8 cellular contexts compared by ENCODE assay signal in genomic region chr19:10505583-10506229, GRCh38. TPM values are rescaled to one million over a fixed set of nuclear protein-coding genes. Genes with fewer than 3 reads are reported as not detected.
A peak's percentile ranks its signal among the peaks of the same experiment; 100 is the strongest.
DNase-seq lines count a peak whose midpoint lies in the region; ATAC-seq lines count a peak whose summit lies in the region.

No MANE protein-coding gene starts in this region.

- ATAC-seq in GM19324 (IDR thresholded peaks at IDR 0.05; ENCODE audit: low FRiP score, unreplicated experiment) (no peak), HG02885 (IDR thresholded peaks at IDR 0.05; ENCODE audit: poor library complexity, unreplicated experiment) (no peak)

- H3K4me1 Mint-ChIP-seq in CD4-positive, alpha-beta memory T cell: peaks cover 15 to 43% (median 27%) of the 10 kb centered on the region in 4 donors
- peaks cover 25% of the 10 kb centered on the region for H3K4me1 Mint-ChIP-seq in T-helper 1 cell treated with Interleukin-12 subunit alpha and Interleukin-12 subunit beta and Interleukin-4 antibody, amounts not matched to agents 30 μg/mL and 1 μg/mL, for 36 hours (ENCODE audit: low read depth)

- H3K27ac ChIP-seq in CD4-positive, alpha-beta memory T cell (ENCODE audit: low read depth, low read length): no peak overlapping the region

- H3K27ac Mint-ChIP-seq in CD4-positive, alpha-beta memory T cell: peak overlapping the region; percentile 42 to 84 (median 73)
- H3K27ac Mint-ChIP-seq in T-helper 1 cell treated with Interleukin-12 subunit alpha and Interleukin-12 subunit beta and Interleukin-4 antibody, amounts not matched to agents 30 μg/mL and 1 μg/mL, for 36 hours: peak overlapping the region; percentile 70

- no peaks in the 10 kb centered on the region for H3K9me3 ChIP-seq in CD4-positive, alpha-beta memory T cell (ENCODE audit: control insufficient read depth in 1 of 2, low read length in 2 of 2)

- H3K36me3 ChIP-seq in CD4-positive, alpha-beta memory T cell (ENCODE audit: insufficient read depth, low read length): no peaks in the 10 kb centered on the region

- H3K36me3 Mint-ChIP-seq in CD4-positive, alpha-beta memory T cell: peaks cover 0 to 5% of the 10 kb centered on the region in 2 donors
- peaks cover 2% of the 10 kb centered on the region for H3K36me3 Mint-ChIP-seq in T-helper 1 cell treated with Interleukin-12 subunit alpha and Interleukin-12 subunit beta and Interleukin-4 antibody, amounts not matched to agents 30 μg/mL and 1 μg/mL, for 36 hours (ENCODE audit: low read depth)

- H3K27me3 Mint-ChIP-seq in CD4-positive, alpha-beta memory T cell: no peaks in the 10 kb centered on the region
- no peaks in the 10 kb centered on the region for H3K27me3 Mint-ChIP-seq in T-helper 1 cell treated with Interleukin-12 subunit alpha and Interleukin-12 subunit beta and Interleukin-4 antibody, amounts not matched to agents 30 μg/mL and 1 μg/mL, for 36 hours (ENCODE audit: low read depth)

- CTCF ChIA-PET in CD4-positive, alpha-beta memory T cell (lab: Charles Lee; ENCODE audit: partially characterized antibody): interaction anchor here (0.7 to 3.2 kb wide), 10 partner anchors 9 to 139 kb away, joined by 3 to 12 read pairs (median 4); no protein-coding TSS in a partner anchor

- intact Hi-C loops in CD4-positive, alpha-beta memory T cell (cut with micrococcal nuclease): loop anchor here (1.0 to 10.0 kb wide), 4 partner anchors 37 to 199 kb away; partner anchors contain the start of genes ATG4D and QTRT1

- POLR2A ChIA-PET in CD4-positive, alpha-beta memory T cell (lab: Charles Lee; ENCODE audit: partially characterized antibody): interaction anchor here (0.5 to 1.5 kb wide), 3 partner anchors 53 to 62 kb away, joined by 3 to 10 read pairs (median 4); partner anchors contain the start of gene KRI1

- H3K4me3 ChIP-seq in CD4-positive, alpha-beta memory T cell (ENCODE audit: low read length in 2 of 2): no peak overlapping the region

- peak overlapping the region in 6 of 8 donors; percentile 26 to 80 (median 66) for H3K4me3 Mint-ChIP-seq in CD4-positive, alpha-beta memory T cell
- peak overlapping the region; percentile 32 for H3K4me3 Mint-ChIP-seq in T-helper 1 cell treated with Interleukin-12 subunit alpha and Interleukin-12 subunit beta and Interleukin-4 antibody, amounts not matched to agents 30 μg/mL and 1 μg/mL, for 36 hours

- H3K27me3 ChIP-seq in CD4-positive, alpha-beta memory T cell (ENCODE audit: insufficient read depth, low read length): no peaks in the 10 kb centered on the region

- DNase-seq in CD4-positive, alpha-beta memory T cell: peak; percentile 74 to 81 (median 78)
- DNase-seq in HuH-7.5 (ENCODE audit: low spot score): peak; percentile 80
- DNase-seq in amygdala (lab: John Stamatoyannopoulos, UW): peak in 35 of 56 donors; percentile 6 to 75 (median 39)
- DNase-seq in iPS DF 19.7 (ENCODE audit: low read depth, low spot score): peak; percentile 63
- peak; percentile 69 to 92 (median 76) for DNase-seq in stimulated activated CD4-positive, alpha-beta T cell treated with anti-CD3 and anti-CD28 coated beads, Interleukin-12 subunit alpha, Interleukin-12 subunit beta, amount 100 ng/mL, for 48 hours (ENCODE audit: low read depth in 2 of 3, low spot score in 1 of 3)

- H3K9me3 Mint-ChIP-seq in CD4-positive, alpha-beta memory T cell: peaks cover 0 to 1% (median 0%) of the 10 kb centered on the region in 8 donors
- no peaks in the 10 kb centered on the region for H3K9me3 Mint-ChIP-seq in T-helper 1 cell treated with Interleukin-12 subunit alpha and Interleukin-12 subunit beta and Interleukin-4 antibody, amounts not matched to agents 30 μg/mL and 1 μg/mL, for 36 hours

- peaks cover 41% of the 10 kb centered on the region for H3K4me1 ChIP-seq in CD4-positive, alpha-beta memory T cell (ENCODE audit: insufficient read depth, low read length)

RNA-seq across cellular contexts. Expression of gene KEAP1, which starts 2.5 kb away (rescaled TPM):
- total RNA-seq in CD4-positive, alpha-beta memory T cell: 10 to 100 TPM; 49.2 to 60.1 TPM
- polyA plus RNA-seq in CD4-positive, alpha-beta memory T cell: 10 to 100 TPM; 35.7 to 55.0 TPM

RNA-seq across cellular contexts. Expression of gene S1PR5, which starts 11.5 kb away (rescaled TPM):
- total RNA-seq in CD4-positive, alpha-beta memory T cell: 1 to 10 TPM; 1.6 to 1.9 TPM
- 1 to 10 TPM; 1.3 to 3.1 TPM for polyA plus RNA-seq in CD4-positive, alpha-beta memory T cell

RNA-seq across cellular contexts. Expression of gene ATG4D, which starts 38.0 kb away (rescaled TPM):
- 10 to 100 TPM; 51.5 to 58.6 TPM for total RNA-seq in CD4-positive, alpha-beta memory T cell
- 10 to 100 TPM in 1 of 2 donors, 1 to 10 TPM in 1; 9.3 to 22.1 TPM for polyA plus RNA-seq in CD4-positive, alpha-beta memory T cell
